In genomic region chr6:152118678-152119077, GRCh38 we compare ENCODE assay signal across 17 cellular contexts.
A peak's percentile ranks its signal among the peaks of the same experiment; 100 is the strongest.
DNase-seq lines count a peak whose midpoint lies in the region; ATAC-seq and TF ChIP-seq lines count a peak whose summit lies in the region.
"Had no signal": no experiment of that assay in that cellular context is flagged by ENCODE, and none has a peak within 500 bp of the region (broad histone marks: within the 10 kb centered on the region; RNA-seq: fewer than 3 reads in every experiment).

No MANE protein-coding gene starts in this region.

- H3K27me3 ChIP-seq in endodermal cell (ENCODE audit: control insufficient read depth, insufficient read depth, low read length, poor library complexity, severe bottlenecking) (no peaks in the 10 kb centered on the region), Caco-2 (replicated peaks; ENCODE audit: control insufficient read depth, insufficient read depth, low read length) (no peaks in the 10 kb centered on the region; the same call in 1 of the 2 replicates)
- H3K27me3 ChIP-seq: Peyer's patch had no signal

- H3K4me3 Mint-ChIP-seq in natural killer cell (no peak overlapping the region), endodermal cell (no peak overlapping the region), Caco-2 (ENCODE audit: unreplicated experiment) (no peak overlapping the region)
- H3K4me3 Mint-ChIP-seq in natural killer cell treated with Interleukin-12 subunit alpha and Interleukin-12 subunit beta and Interleukin-15 and Interleukin-18, amount 100 ng/mL, for 72 hours: no peak overlapping the region
- H3K4me3 Mint-ChIP-seq: B cell; CD4-positive, alpha-beta T cell had no signal

- no peak overlapping the region for H3K4me3 ChIP-seq in endodermal cell (ENCODE audit: low read length)
- H3K4me3 ChIP-seq in Caco-2 (ENCODE audit: low read depth, low read length): no peak overlapping the region
- H3K4me3 ChIP-seq: HAP-1, Peyer's patch had no signal

- H3K4me1 ChIP-seq in endodermal cell (ENCODE audit: control insufficient read depth, insufficient read depth, low read length) (no peaks in the 10 kb centered on the region), Caco-2 (no peaks in the 10 kb centered on the region)
- H3K4me1 ChIP-seq: Peyer's patch had no signal

- no peak overlapping the region for H3K27ac ChIP-seq in endodermal cell (ENCODE audit: low read depth, low read length)
- H3K27ac ChIP-seq: Peyer's patch had no signal

- no peak for ATAC-seq in natural killer cell
- no peak for ATAC-seq in natural killer cell treated with Interleukin-12 subunit alpha and Interleukin-12 subunit beta and Interleukin-15 and Interleukin-18, amount 100 ng/mL, for 72 hours
- no peak for ATAC-seq in GM19328 (IDR thresholded peaks at IDR 0.05; ENCODE audit: unreplicated experiment)

- peaks cover 24% of the 10 kb centered on the region for H3K36me3 Mint-ChIP-seq in natural killer cell
- peaks cover 29% of the 10 kb centered on the region for H3K36me3 Mint-ChIP-seq in natural killer cell treated with Interleukin-12 subunit alpha and Interleukin-12 subunit beta and Interleukin-15 and Interleukin-18, amount 100 ng/mL, for 72 hours
- no peaks in the 10 kb centered on the region for H3K36me3 Mint-ChIP-seq in endodermal cell (ENCODE audit: low read depth)
- H3K36me3 Mint-ChIP-seq in Caco-2 (ENCODE audit: insufficient read depth, unreplicated experiment): no peaks in the 10 kb centered on the region

- H3K36me3 ChIP-seq in endodermal cell (ENCODE audit: control insufficient read depth, insufficient read depth, low read length) (peaks cover 3% of the 10 kb centered on the region), Caco-2 (ENCODE audit: control insufficient read depth, insufficient read depth, low read length) (no peaks in the 10 kb centered on the region)
- H3K36me3 ChIP-seq: HAP-1 had no signal

- no TSS peak for BruUV-seq in Caco-2 (replicated peaks; lab: Mats Ljungman, UMichigan)

- H3K27ac Mint-ChIP-seq in natural killer cell: peak overlapping the region; percentile 5 to 28
- peak overlapping the region in 1 of 2 donors; percentile 40 for H3K27ac Mint-ChIP-seq in natural killer cell treated with Interleukin-12 subunit alpha and Interleukin-12 subunit beta and Interleukin-15 and Interleukin-18, amount 100 ng/mL, for 72 hours
- H3K27ac Mint-ChIP-seq in endodermal cell: no peak overlapping the region
- H3K27ac Mint-ChIP-seq in Caco-2 (ENCODE audit: unreplicated experiment): no peak overlapping the region

- CTCF ChIA-PET in Caco-2 (lab: Charles Lee): no interaction called here

- no peak for DNase-seq in natural killer cell
- DNase-seq in natural killer cell treated with Interleukin-12 subunit alpha and Interleukin-12 subunit beta and Interleukin-15 and Interleukin-18, amount 100 ng/mL, for 72 hours (ENCODE audit: low spot score): no peak
- DNase-seq in SK-MEL-5 (ENCODE audit: low read depth, low spot score): peak; percentile 4
- DNase-seq in endodermal cell: no peak
- no peak for DNase-seq in Caco-2
- DNase-seq in superior temporal gyrus (ENCODE audit: extremely low spot score): no peak
- DNase-seq in globus pallidus (ENCODE audit: low spot score): no peak
- DNase-seq: CD4-positive, alpha-beta T cell; NCI-H1105; NCI-H1694 treated with DMSO at 0.1 percent for 48 hours; NCI-H345; NCI-H748 treated with DMSO at 0.1 percent for 48 hours; Peyer's patch had no signal

- WGBS in endodermal cell (ENCODE audit: insufficient coverage in 1 of 2, insufficient read length in 1 of 2), 2 experiments: 92% methylated on average over 5 of the region's 5 CpGs; no CpG with 5 or more reads in 1 of the 2 experiments

- intact Hi-C loops in natural killer cell (cut with micrococcal nuclease) (no loop called here), Caco-2 (cut with micrococcal nuclease; ENCODE audit: unreplicated experiment) (no loop called here)

- H3K9ac ChIP-seq in endodermal cell (ENCODE audit: extremely low read depth, low read length, poor library complexity, severe bottlenecking): no peak overlapping the region

- H3K27me3 Mint-ChIP-seq in natural killer cell (ENCODE audit: low read depth in 2 of 2) (no peaks in the 10 kb centered on the region), endodermal cell (ENCODE audit: insufficient read depth) (no peaks in the 10 kb centered on the region), Caco-2 (ENCODE audit: insufficient read depth, unreplicated experiment) (no peaks in the 10 kb centered on the region)
- no peaks in the 10 kb centered on the region for H3K27me3 Mint-ChIP-seq in natural killer cell treated with Interleukin-12 subunit alpha and Interleukin-12 subunit beta and Interleukin-15 and Interleukin-18, amount 100 ng/mL, for 72 hours
- H3K27me3 Mint-ChIP-seq: B cell; CD4-positive, alpha-beta T cell; IgD-negative memory B cell had no signal

- H3K9me3 Mint-ChIP-seq in natural killer cell (peaks cover 0 to 2% of the 10 kb centered on the region in 2 donors), endodermal cell (no peaks in the 10 kb centered on the region), Caco-2 (ENCODE audit: unreplicated experiment) (no peaks in the 10 kb centered on the region)
- no peaks in the 10 kb centered on the region for H3K9me3 Mint-ChIP-seq in natural killer cell treated with Interleukin-12 subunit alpha and Interleukin-12 subunit beta and Interleukin-15 and Interleukin-18, amount 100 ng/mL, for 72 hours

- in situ Hi-C loops in SK-MEL-5 (cut with HindIII; ENCODE audit: low pct_unique_long_range_greater_than_20kb, low sequenced_read_pairs): no loop called here

- H3K9me3 ChIP-seq in endodermal cell (ENCODE audit: control insufficient read depth, low read length) (no peaks in the 10 kb centered on the region), Caco-2 (no peaks in the 10 kb centered on the region)
- H3K9me3 ChIP-seq: HAP-1, Peyer's patch had no signal

- peaks cover 9% of the 10 kb centered on the region in 2 donors for H3K4me1 Mint-ChIP-seq in natural killer cell
- peaks cover 12 to 15% of the 10 kb centered on the region in 2 donors for H3K4me1 Mint-ChIP-seq in natural killer cell treated with Interleukin-12 subunit alpha and Interleukin-12 subunit beta and Interleukin-15 and Interleukin-18, amount 100 ng/mL, for 72 hours (ENCODE audit: low read depth in 2 of 2)
- no peaks in the 10 kb centered on the region for H3K4me1 Mint-ChIP-seq in endodermal cell
- H3K4me1 Mint-ChIP-seq in Caco-2 (ENCODE audit: low read depth, unreplicated experiment): no peaks in the 10 kb centered on the region

- TF ChIP-seq CTCF in natural killer cell (IDR thresholded peaks at IDR 0.05) (no peak), endodermal cell (conservative IDR thresholded peaks at IDR 0.05) (peak; percentile 55), Caco-2 (IDR thresholded peaks at IDR 0.05; ENCODE audit: insufficient read depth in 1 of 2, low read depth in 1 of 2, low read length in 1 of 2, severe bottlenecking in 1 of 2, unreplicated experiment in 1 of 2) (no peak)

- POLR2A ChIA-PET in Caco-2 (lab: Charles Lee): no interaction called here

Comparison
In these comparisons a context has a peak if more than half of its experiments do, and no peak if none do; other contexts are left out.
1. H3K27ac Mint-ChIP-seq: peak in natural killer cell (2 of 2); none in endodermal cell (single experiment) and Caco-2 (single experiment).